Comparison of ENCODE assay signal across 9 cellular contexts in genomic region chr15:52005748-52006701, GRCh38. TPM values are rescaled to one million over a fixed set of nuclear protein-coding genes. Genes with fewer than 3 reads are reported as not detected.
DNase-seq lines count a peak whose midpoint lies in the region; ATAC-seq and TF ChIP-seq lines count a peak whose summit lies in the region.
"Had no signal": no experiment of that assay in that cellular context is flagged by ENCODE, and none has a peak within 500 bp of the region (broad histone marks: within the 10 kb centered on the region; RNA-seq: fewer than 3 reads in every experiment).

No MANE protein-coding gene starts in this region.

- H3K27ac ChIP-seq in PC-3 (ENCODE audit: low read length): peak overlapping the region; percentile 25; the same call in 1 of the 2 replicates
- H3K27ac ChIP-seq in heart left ventricle: peak overlapping the region in 10 of 12 donors; percentile 15 to 58 (median 44)
- no peak overlapping the region for H3K27ac ChIP-seq in upper lobe of right lung
- no peak overlapping the region for H3K27ac ChIP-seq in transverse colon

- no peak for TF ChIP-seq POLR2A in heart left ventricle (IDR thresholded peaks at IDR 0.05)
- no peak for TF ChIP-seq POLR2A in transverse colon (IDR thresholded peaks at IDR 0.05)

- DNase-seq in PC-3: peak; percentile 62
- no peak for DNase-seq in heart left ventricle
- no peak for DNase-seq in upper lobe of right lung
- DNase-seq in transverse colon: no peak
- DNase-seq in NCI-H187 treated with DMSO at 0.1 percent for 48 hours (lab: John Stamatoyannopoulos, UW): no peak
- DNase-seq in NCI-H1930 (lab: John Stamatoyannopoulos, UW): no peak

- no peaks in the 10 kb centered on the region for H3K27me3 ChIP-seq in PC-3 (ENCODE audit: low read length)
- no peaks in the 10 kb centered on the region for H3K27me3 ChIP-seq in heart left ventricle
- no peaks in the 10 kb centered on the region for H3K27me3 ChIP-seq in upper lobe of right lung
- H3K27me3 ChIP-seq in transverse colon: no peaks in the 10 kb centered on the region

- POLR2A ChIA-PET in PC-3 (lab: Charles Lee; ENCODE audit: unreplicated experiment): no interaction called here

- no peaks in the 10 kb centered on the region for H3K9me2 ChIP-seq in PC-3 (replicated peaks; ENCODE audit: low read length)

- ATAC-seq in GM18867 (IDR thresholded peaks at IDR 0.05; ENCODE audit: unreplicated experiment) (peak; percentile 79), HG02588 (IDR thresholded peaks at IDR 0.05; ENCODE audit: unreplicated experiment) (peak; percentile 75), PC-3 (peak; percentile 64), heart left ventricle (peak; percentile 83 to 90 (median 88)), upper lobe of right lung (no peak)

- no peak overlapping the region for H3K4me2 ChIP-seq in PC-3 (ENCODE audit: low read length)

- H3K79me2 ChIP-seq in PC-3 (ENCODE audit: low read length): no peaks in the 10 kb centered on the region

- in situ Hi-C loops in transverse colon (cut with MboI; ENCODE audit: low pct_ligation_motif_present in 1 of 4, low pct_unique_long_range_greater_than_20kb in 1 of 4, low sequenced_read_pairs in 3 of 4): no loop called here

- no peak overlapping the region for H2AFZ ChIP-seq in PC-3 (ENCODE audit: low read length)

- CTCF ChIA-PET in PC-3 (lab: Charles Lee): no interaction called here

- intact Hi-C loops in PC-3 (cut with micrococcal nuclease): no loop called here
- intact Hi-C loops in heart left ventricle (cut with DNase I): no loop called here
- intact Hi-C loops in upper lobe of right lung (cut with DNase I): no loop called here
- intact Hi-C loops in transverse colon (cut with DNase I; ENCODE audit: low total_unique reads): no loop called here

- no TSS peak for BruUV-seq in PC-3 (replicated peaks; lab: Mats Ljungman, UMichigan)

- H3K4me3 ChIP-seq in PC-3 (ENCODE audit: low read length): no peak overlapping the region
- no peak overlapping the region for H3K4me3 ChIP-seq in heart left ventricle
- no peak overlapping the region for H3K4me3 ChIP-seq in upper lobe of right lung
- no peak overlapping the region for H3K4me3 ChIP-seq in transverse colon
- H3K4me3 ChIP-seq: lung had no signal

- H3K36me3 ChIP-seq in PC-3 (ENCODE audit: low read depth, low read length) (no peaks in the 10 kb centered on the region), heart left ventricle (no peaks in the 10 kb centered on the region), upper lobe of right lung (no peaks in the 10 kb centered on the region), transverse colon (no peaks in the 10 kb centered on the region)

- no peak for TF ChIP-seq CTCF in PC-3 (conservative IDR thresholded peaks at IDR 0.05; ENCODE audit: low read depth, low read length)
- no peak for TF ChIP-seq CTCF in heart left ventricle (IDR thresholded peaks at IDR 0.05)
- TF ChIP-seq CTCF in upper lobe of right lung (IDR thresholded peaks at IDR 0.05): no peak
- TF ChIP-seq CTCF in transverse colon (IDR thresholded peaks at IDR 0.05): no peak

- no peaks in the 10 kb centered on the region for H3K9me3 ChIP-seq in PC-3 (ENCODE audit: low read length)
- no peaks in the 10 kb centered on the region for H3K9me3 ChIP-seq in heart left ventricle
- no peaks in the 10 kb centered on the region for H3K9me3 ChIP-seq in upper lobe of right lung
- H3K9me3 ChIP-seq in transverse colon: no peaks in the 10 kb centered on the region

- H3K4me1 ChIP-seq in PC-3 (ENCODE audit: insufficient read depth, low read length) (peaks cover 24% of the 10 kb centered on the region), heart left ventricle (peaks cover 0 to 33% (median 16%) of the 10 kb centered on the region in 12 donors), upper lobe of right lung (peaks cover 20% of the 10 kb centered on the region), transverse colon (peaks cover 0 to 24% (median 4%) of the 10 kb centered on the region in 4 donors)

- 62 to 65% (median 63%) methylated on average over 5 of the region's 5 CpGs for WGBS in heart left ventricle, 4 donors
- 60 to 66% methylated on average over 5 of the region's 5 CpGs for WGBS in transverse colon (ENCODE audit: low coverage in 1 of 2), 2 donors

- no peak overlapping the region for H3K9ac ChIP-seq in PC-3 (ENCODE audit: low read length)

- H3F3A ChIP-seq in PC-3 (ENCODE audit: low read length, unreplicated experiment): no peaks in the 10 kb centered on the region

- TF ChIP-seq EP300 in transverse colon (IDR thresholded peaks at IDR 0.05; ENCODE audit: low read depth): no peak

- H4K20me1 ChIP-seq in PC-3 (ENCODE audit: low read length): no peaks in the 10 kb centered on the region

RNA-seq across cellular contexts. Expression of gene MAPK6, which starts 13.0 kb away (rescaled TPM):
- 21.9 and 22.5 TPM in 2 replicates for total RNA-seq in PC-3 (2014; rRNA removed)
- 10 to 100 TPM; 10.4 to 26.2 (median 18.2) TPM for total RNA-seq in heart left ventricle
- polyA plus RNA-seq in heart left ventricle: 10 to 100 TPM in 1 of 2 donors, 1 to 10 TPM in 1; 3.6 to 17.5 TPM
- total RNA-seq in upper lobe of right lung: 20.9 TPM
- 10 to 100 TPM; 30.3 to 69.4 (median 42.0) TPM for total RNA-seq in transverse colon

RNA-seq across cellular contexts. Expression of gene LEO1, which starts 34.4 kb away (rescaled TPM):
- total RNA-seq in PC-3 (2014; rRNA removed) (24.1 and 32.4 TPM in 2 replicates), heart left ventricle (10 to 100 TPM in 1 of 9 donors, 1 to 10 TPM in 8; 4.9 to 10.4 (median 8.3) TPM), upper lobe of right lung (13.2 TPM), transverse colon (10 to 100 TPM; 27.2 to 38.2 (median 30.9) TPM)
- polyA plus RNA-seq in heart left ventricle: 10 to 100 TPM in 1 of 2 donors, 1 to 10 TPM in 1; 8.3 to 12.6 TPM

Comparison
In these comparisons a context has a peak if more than half of its experiments do, and no peak if none do; other contexts are left out.
1. H3K27ac ChIP-seq: peak in PC-3 (single experiment) and heart left ventricle (10 of 12); none in upper lobe of right lung (single experiment) and transverse colon (0 of 4).